Comparison of ENCODE assay signal across 28 cellular contexts in genomic region chr7:108600399-108600798, GRCh38.
"Had no signal": no experiment of that assay in that cellular context is flagged by ENCODE, and none has a peak within 500 bp of the region (broad histone marks: within the 10 kb centered on the region; RNA-seq: fewer than 3 reads in every experiment).

No MANE protein-coding gene starts in this region.

- H3K27me3 ChIP-seq: stomach, suprapubic skin, testis, thyroid gland, tibial artery, tibial nerve, transverse colon, upper lobe of left lung, upper lobe of right lung, uterus, vagina had no signal

- H3K27ac Mint-ChIP-seq: stimulated activated effector memory CD8-positive, alpha-beta T cell treated with anti-CD3 and anti-CD28 coated beads, Interleukin-12 subunit alpha, Interleukin-12 subunit beta, amount 100 ng/mL, for 72 hours; stimulated activated memory B cell treated with anti-CD40 and anti-IgM and Interleukin-4, amounts not matched to agents 10 μg/mL and 1 μg/mL and 100 μg/mL, for 72 hours; stimulated activated naive B cell treated with anti-CD40 and anti-IgM and Interleukin-4, amounts not matched to agents 10 μg/mL and 1 μg/mL and 100 μg/mL, for 72 hours; stimulated activated naive CD8-positive, alpha-beta T cell treated with anti-CD3 and anti-CD28 coated beads, Interleukin-15, amount 100 ng/mL, for 72 hours; stimulated activated naive CD8-positive, alpha-beta T cell treated with anti-CD3 and anti-CD28 coated beads, Interleukin-15, Interleukin-2, amounts not matched to agents 100 ng/mL and 50 ng/mL, for 24 hours; type B pancreatic cell had no signal

- H3K9me3 ChIP-seq: stomach, suprapubic skin, testis, thoracic aorta, thyroid gland, tibial artery, tibial nerve, transverse colon, upper lobe of left lung, upper lobe of right lung, uterus, vagina had no signal

- H3K27ac ChIP-seq: stomach, suprapubic skin, testis, thoracic aorta, thyroid gland, tibial artery, tibial nerve, transverse colon, upper lobe of left lung, upper lobe of right lung, uterus, vagina had no signal

- DNase-seq: stimulated activated CD4-positive, alpha-beta T cell treated with anti-CD3 and anti-CD28 coated beads, Interleukin-2, amount 100 ng/mL, for 48 hours; stimulated activated CD4-positive, alpha-beta T cell treated with anti-CD3 and anti-CD28 coated beads, Interleukin-4, amount 100 ng/mL, for 1 hour; stimulated activated CD4-positive, alpha-beta T cell treated with anti-CD3 and anti-CD28 coated beads, Interleukin-4, amount 100 ng/mL, for 24 hours; stimulated activated CD4-positive, alpha-beta T cell treated with anti-CD3 and anti-CD28 coated beads, Interleukin-4, amount 100 ng/mL, for 4 hours; stimulated activated CD8-positive, alpha-beta memory T cell treated with anti-CD3 and anti-CD28 coated beads, Interleukin-4, amount 100 ng/mL, for 48 hours; stimulated activated naive B cell treated with anti-CD40 and anti-IgM and Interleukin-4, amounts not matched to agents 10 μg/mL and 1 μg/mL and 100 μg/mL, for 72 hours; stimulated activated naive CD4-positive, alpha-beta T cell; stimulated activated naive CD4-positive, alpha-beta T cell treated with Interleukin-2 at 50 U/mL for 16 hours; stimulated activated naive CD8-positive, alpha-beta T cell treated with anti-CD3 and anti-CD28 coated beads, Interleukin-15, amount 100 ng/mL, for 72 hours; stimulated activated naive CD8-positive, alpha-beta T cell treated with anti-CD3 and anti-CD28 coated beads, Interleukin-15, Interleukin-2, amounts not matched to agents 100 U/mL and 50 U/mL, for 24 hours; stomach; substantia nigra; testis; thyroid gland; tibial artery; transverse colon; trophoblast cell; upper lobe of left lung; upper lobe of right lung; uterus had no signal

- H3K27me3 Mint-ChIP-seq: type B pancreatic cell had no signal

- H3K4me1 Mint-ChIP-seq: stimulated activated effector memory CD8-positive, alpha-beta T cell treated with anti-CD3 and anti-CD28 coated beads, Interleukin-12 subunit alpha, Interleukin-12 subunit beta, amount 100 ng/mL, for 72 hours; stimulated activated memory B cell treated with anti-CD40 and anti-IgM and Interleukin-4, amounts not matched to agents 10 μg/mL and 1 μg/mL and 100 μg/mL, for 72 hours had no signal

- H3K36me3 Mint-ChIP-seq: stimulated activated effector memory CD8-positive, alpha-beta T cell treated with anti-CD3 and anti-CD28 coated beads, Interleukin-12 subunit alpha, Interleukin-12 subunit beta, amount 100 ng/mL, for 72 hours; stimulated activated memory B cell treated with anti-CD40 and anti-IgM and Interleukin-4, amounts not matched to agents 10 μg/mL and 1 μg/mL and 100 μg/mL, for 72 hours; stimulated activated naive B cell treated with anti-CD40 and anti-IgM and Interleukin-4, amounts not matched to agents 10 μg/mL and 1 μg/mL and 100 μg/mL, for 72 hours; type B pancreatic cell had no signal

- H3K4me3 ChIP-seq: stomach, suprapubic skin, testis, thoracic aorta, thyroid gland, tibial artery, tibial nerve, transverse colon, upper lobe of left lung, upper lobe of right lung, uterus, vagina had no signal

- H3K36me3 ChIP-seq: stomach, suprapubic skin, thoracic aorta, thyroid gland, tibial artery, tibial nerve, transverse colon, upper lobe of left lung, upper lobe of right lung, uterus, vagina had no signal

- H3K4me3 Mint-ChIP-seq: stimulated activated effector memory CD8-positive, alpha-beta T cell treated with anti-CD3 and anti-CD28 coated beads, Interleukin-12 subunit alpha, Interleukin-12 subunit beta, amount 100 ng/mL, for 72 hours; stimulated activated memory B cell treated with anti-CD40 and anti-IgM and Interleukin-4, amounts not matched to agents 10 μg/mL and 1 μg/mL and 100 μg/mL, for 72 hours; stimulated activated naive B cell treated with anti-CD40 and anti-IgM and Interleukin-4, amounts not matched to agents 10 μg/mL and 1 μg/mL and 100 μg/mL, for 72 hours; stimulated activated naive CD8-positive, alpha-beta T cell treated with anti-CD3 and anti-CD28 coated beads, Interleukin-15, amount 100 ng/mL, for 72 hours; stimulated activated naive CD8-positive, alpha-beta T cell treated with anti-CD3 and anti-CD28 coated beads, Interleukin-15, Interleukin-2, amounts not matched to agents 100 ng/mL and 50 ng/mL, for 24 hours; type B pancreatic cell had no signal

- H3K9me3 Mint-ChIP-seq: stimulated activated effector memory CD8-positive, alpha-beta T cell treated with anti-CD3 and anti-CD28 coated beads, Interleukin-12 subunit alpha, Interleukin-12 subunit beta, amount 100 ng/mL, for 72 hours; stimulated activated memory B cell treated with anti-CD40 and anti-IgM and Interleukin-4, amounts not matched to agents 10 μg/mL and 1 μg/mL and 100 μg/mL, for 72 hours; stimulated activated naive B cell treated with anti-CD40 and anti-IgM and Interleukin-4, amounts not matched to agents 10 μg/mL and 1 μg/mL and 100 μg/mL, for 72 hours; stimulated activated naive CD8-positive, alpha-beta T cell treated with anti-CD3 and anti-CD28 coated beads, Interleukin-15, amount 100 ng/mL, for 72 hours; stimulated activated naive CD8-positive, alpha-beta T cell treated with anti-CD3 and anti-CD28 coated beads, Interleukin-15, Interleukin-2, amounts not matched to agents 100 ng/mL and 50 ng/mL, for 24 hours; type B pancreatic cell had no signal

- ATAC-seq: stimulated activated effector memory CD8-positive, alpha-beta T cell treated with anti-CD3 and anti-CD28 coated beads, Interleukin-12 subunit alpha, Interleukin-12 subunit beta, amount 100 ng/mL, for 72 hours; stimulated activated memory B cell treated with anti-CD40 and anti-IgM and Interleukin-4, amounts not matched to agents 10 μg/mL and 1 μg/mL and 100 μg/mL, for 72 hours; stimulated activated naive B cell treated with anti-CD40 and anti-IgM and Interleukin-4, amounts not matched to agents 10 μg/mL and 1 μg/mL and 100 μg/mL, for 72 hours; stimulated activated naive CD8-positive, alpha-beta T cell treated with anti-CD3 and anti-CD28 coated beads, Interleukin-15, amount 100 ng/mL, for 72 hours; stimulated activated naive CD8-positive, alpha-beta T cell treated with anti-CD3 and anti-CD28 coated beads, Interleukin-15, Interleukin-2, amounts not matched to agents 100 U/mL and 50 U/mL, for 24 hours; upper lobe of right lung had no signal

- H3K4me1 ChIP-seq: stomach, suprapubic skin, testis, thyroid gland, tibial artery, tibial nerve, transverse colon, upper lobe of left lung, upper lobe of right lung, uterus, vagina had no signal
